1 cellular context compared by ENCODE assay signal in genomic region chr4:174135530-174135929, GRCh38.
TF ChIP-seq lines count a peak whose summit lies in the region.

No MANE protein-coding gene starts in this region.

TF ChIP-seq in SK-N-SH, 30 proteins besides CTCF, POLR2A, EP300 and RAD21 (continued from another document):
- TF ChIP-seq EZH2phosphoT487 (IDR thresholded peaks at IDR 0.05; ENCODE audit: borderline replicate concordance, low read depth), result no peak
- TF ChIP-seq, protein P1, sequence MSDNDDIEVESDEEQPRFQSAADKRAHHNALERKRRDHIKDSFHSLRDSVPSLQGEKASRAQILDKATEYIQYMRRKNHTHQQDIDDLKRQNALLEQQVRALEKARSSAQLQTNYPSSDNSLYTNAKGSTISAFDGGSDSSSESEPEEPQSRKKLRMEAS (IDR thresholded peaks at IDR 0.05; ENCODE audit: low read depth), result no peak
- no peak for TF ChIP-seq FOXJ3 (CRISPR knock-in tag; IDR thresholded peaks at IDR 0.05)
- TF ChIP-seq MXI1 (IDR thresholded peaks at IDR 0.05; ENCODE audit: low read depth, low read length), result no peak
- TF ChIP-seq FOXM1 (IDR thresholded peaks at IDR 0.05; ENCODE audit: low read depth), result no peak
- no peak for TF ChIP-seq MEF2A (IDR thresholded peaks at IDR 0.05; ENCODE audit: borderline replicate concordance, low read depth)
